8 cellular contexts compared by ENCODE assay signal in the genomic region with DNA sequence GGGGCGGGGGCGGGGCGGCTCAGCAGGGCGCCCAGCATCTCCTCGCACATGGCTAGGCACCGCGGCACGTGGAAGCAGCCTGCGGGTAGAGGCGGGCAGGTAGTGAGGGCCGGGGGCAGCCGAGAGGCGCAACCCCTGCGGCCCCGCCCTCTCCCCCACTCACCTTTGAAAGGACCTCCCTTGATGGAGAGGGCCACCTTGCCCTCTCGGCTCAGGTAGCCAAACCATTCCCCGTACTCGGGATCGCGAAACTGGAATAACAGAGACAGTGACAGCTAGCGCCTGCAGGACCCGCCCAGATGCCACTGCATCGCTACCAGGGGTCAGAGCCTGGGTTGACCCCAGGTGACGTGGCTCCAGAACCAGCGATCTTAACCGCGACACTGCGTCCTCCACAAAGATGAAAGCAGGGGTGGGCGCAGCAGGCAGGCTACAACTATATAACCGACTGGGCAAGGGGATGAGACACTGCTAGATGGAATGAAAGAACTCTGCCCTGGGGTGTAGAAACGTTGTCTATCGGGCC. TPM values are rescaled to one million over a fixed set of nuclear protein-coding genes. Genes with fewer than 3 reads are reported as not detected.
DNase-seq lines count a peak whose midpoint lies in the region; ATAC-seq and TF ChIP-seq lines count a peak whose summit lies in the region.

No MANE protein-coding gene starts in this region.

- no peak for TF ChIP-seq CTCF in endodermal cell (conservative IDR thresholded peaks at IDR 0.05)

- no peaks in the 10 kb centered on the region for H3K27me3 Mint-ChIP-seq in activated T-cell treated with anti-CD3 and anti-CD28 coated beads, Interleukin-2, amount 50 U/mL, for 4 hours (ENCODE audit: low read depth)
- H3K27me3 Mint-ChIP-seq in endodermal cell (ENCODE audit: insufficient read depth): peaks cover 1% of the 10 kb centered on the region

- H3K9ac ChIP-seq in endodermal cell (ENCODE audit: extremely low read depth, low read length, poor library complexity, severe bottlenecking): no peak overlapping the region
- H3K9ac ChIP-seq in rectal smooth muscle tissue (ENCODE audit: low read length): no peak overlapping the region

- ATAC-seq in activated T-cell treated with anti-CD3 and anti-CD28 coated beads, Interleukin-2, amount 50 U/mL, for 4 hours: peak in 1 of 2 donors; percentile 0

- H3K4me3 Mint-ChIP-seq in activated T-cell treated with anti-CD3 and anti-CD28 coated beads, Interleukin-2, amount 50 U/mL, for 4 hours: peak overlapping the region; percentile 74
- peak overlapping the region; percentile 44 for H3K4me3 Mint-ChIP-seq in endodermal cell

- no peaks in the 10 kb centered on the region for H3K9me3 Mint-ChIP-seq in activated T-cell treated with anti-CD3 and anti-CD28 coated beads, Interleukin-2, amount 50 U/mL, for 4 hours
- peaks cover 77% of the 10 kb centered on the region for H3K9me3 Mint-ChIP-seq in endodermal cell

- DNase-seq in activated T-cell treated with anti-CD3 and anti-CD28 coated beads, Interleukin-2, amount 50 U/mL, for 4 hours: no peak
- no peak for DNase-seq in activated T-cell treated with anti-CD3 and anti-CD28 coated beads, Interleukin-2, amount 50 U/mL, for 1 hour
- no peak for DNase-seq in MG63
- DNase-seq in endodermal cell: peak; percentile 75
- no peak for DNase-seq in activated CD4-positive, CD25-positive, alpha-beta regulatory T cell treated with anti-CD3 and anti-CD28 coated beads, Interleukin-2, amount 50 U/mL, for 72 hours
- no peak for DNase-seq in NCI-H2081 (lab: John Stamatoyannopoulos, UW)
- DNase-seq in activated effector memory CD4-positive, alpha-beta T cell treated with anti-CD3 and anti-CD28 coated beads, Interleukin-2, amount 50 U/mL, for 16 hours: no peak

- H3K36me3 ChIP-seq in MG63 (peaks cover 4% of the 10 kb centered on the region; the same call in 1 of the 2 replicates), endodermal cell (ENCODE audit: control insufficient read depth, insufficient read depth, low read length) (peaks cover 8% of the 10 kb centered on the region), rectal smooth muscle tissue (ENCODE audit: control insufficient read depth, insufficient read depth, low read length) (peaks cover 6% of the 10 kb centered on the region)

- WGBS in endodermal cell (ENCODE audit: insufficient coverage in 1 of 2, insufficient read length in 1 of 2), 2 experiments: 27 to 77% methylated on average over 4 to 30 of the region's 32 CpGs

- no peak overlapping the region for H3K27ac ChIP-seq in endodermal cell (ENCODE audit: low read depth, low read length)
- H3K27ac ChIP-seq in rectal smooth muscle tissue (ENCODE audit: low read depth, low read length): no peak overlapping the region

- peaks cover 9% of the 10 kb centered on the region for H3K4me1 Mint-ChIP-seq in activated T-cell treated with anti-CD3 and anti-CD28 coated beads, Interleukin-2, amount 50 U/mL, for 4 hours (ENCODE audit: low read depth)
- peaks cover 5% of the 10 kb centered on the region for H3K4me1 Mint-ChIP-seq in endodermal cell

- no peaks in the 10 kb centered on the region for H3K27me3 ChIP-seq in MG63
- no peaks in the 10 kb centered on the region for H3K27me3 ChIP-seq in endodermal cell (ENCODE audit: control insufficient read depth, insufficient read depth, low read length, poor library complexity, severe bottlenecking)
- no peaks in the 10 kb centered on the region for H3K27me3 ChIP-seq in rectal smooth muscle tissue (ENCODE audit: control insufficient read depth, insufficient read depth, low read length)

- H3K4me3 ChIP-seq in MG63 (peak overlapping the region; percentile 28), endodermal cell (ENCODE audit: low read length) (no peak overlapping the region), rectal smooth muscle tissue (ENCODE audit: low read length) (peak overlapping the region; percentile 20)

- H3K4me1 ChIP-seq in endodermal cell (ENCODE audit: control insufficient read depth, insufficient read depth, low read length) (no peaks in the 10 kb centered on the region), rectal smooth muscle tissue (ENCODE audit: control insufficient read depth, insufficient read depth, low read length) (peaks cover 7% of the 10 kb centered on the region)

- H3K9me3 ChIP-seq in MG63 (no peaks in the 10 kb centered on the region), endodermal cell (ENCODE audit: control insufficient read depth, low read length) (no peaks in the 10 kb centered on the region)

- peak overlapping the region; percentile 52 for H3K27ac Mint-ChIP-seq in endodermal cell

- no peaks in the 10 kb centered on the region for H3K36me3 Mint-ChIP-seq in activated T-cell treated with anti-CD3 and anti-CD28 coated beads, Interleukin-2, amount 50 U/mL, for 4 hours (ENCODE audit: insufficient read depth)
- peaks cover 13% of the 10 kb centered on the region for H3K36me3 Mint-ChIP-seq in endodermal cell (ENCODE audit: low read depth)

RNA-seq across cellular contexts. Expression of a gene that starts 0.6 kb away (rescaled TPM):
- total RNA-seq in activated T-cell treated with anti-CD3 and anti-CD28 coated beads, Interleukin-2, amount 50 U/mL, for 4 hours: 100 to 1,000 TPM; 190 to 224 (median 221) TPM
- 205 and 325 TPM in 2 replicates for total RNA-seq in MG63 (2014; rRNA removed; shearing (Covaris generic); ENCODE audit: low replicate concordance)
- total RNA-seq in endodermal cell: 10 to 100 TPM; 91.6 to 99.3 TPM
- polyA plus RNA-seq in endodermal cell (2013, experiment 1 of 2): 99.4 TPM
- polyA plus RNA-seq in endodermal cell (2013, experiment 2 of 2): 86.3 TPM

RNA-seq across cellular contexts. Expression of a gene that starts 9.1 kb away (rescaled TPM):
- total RNA-seq in activated T-cell treated with anti-CD3 and anti-CD28 coated beads, Interleukin-2, amount 50 U/mL, for 4 hours: 10 to 100 TPM in 1 of 3 donors, 1 to 10 TPM in 2; 6.9 to 10.4 (median 8.6) TPM
- not detected in 2 replicates for total RNA-seq in MG63 (2014; rRNA removed; shearing (Covaris generic); ENCODE audit: low replicate concordance)
- 10 to 100 TPM; 12.0 to 17.5 TPM for total RNA-seq in endodermal cell
- polyA plus RNA-seq in endodermal cell (2013, experiment 1 of 2): 9.5 TPM
- 7.5 TPM for polyA plus RNA-seq in endodermal cell (2013, experiment 2 of 2)

RNA-seq across cellular contexts. Expression of a gene that starts 9.3 kb away (rescaled TPM):
- 100 to 1,000 TPM in 2 of 3 donors, 10 to 100 TPM in 1; 96.7 to 128 (median 108) TPM for total RNA-seq in activated T-cell treated with anti-CD3 and anti-CD28 coated beads, Interleukin-2, amount 50 U/mL, for 4 hours
- 0.07 and 2.4 TPM in 2 replicates for total RNA-seq in MG63 (2014; rRNA removed; shearing (Covaris generic); ENCODE audit: low replicate concordance)
- total RNA-seq in endodermal cell: 10 to 100 TPM; 56.0 to 65.0 TPM
- polyA plus RNA-seq in endodermal cell (2013, experiment 1 of 2): 10.5 TPM
- 10.0 TPM for polyA plus RNA-seq in endodermal cell (2013, experiment 2 of 2)

RNA-seq across cellular contexts. Expression of a gene that starts 30.9 kb away (rescaled TPM):
- not detected for total RNA-seq in activated T-cell treated with anti-CD3 and anti-CD28 coated beads, Interleukin-2, amount 50 U/mL, for 4 hours
- 0.27 TPM in 1 of 2 replicates, not detected in the other for total RNA-seq in MG63 (2014; rRNA removed; shearing (Covaris generic); ENCODE audit: low replicate concordance)
- total RNA-seq in endodermal cell: not detected
- polyA plus RNA-seq in endodermal cell (2013, experiment 1 of 2): not detected
- polyA plus RNA-seq in endodermal cell (2013, experiment 2 of 2): not detected

RNA-seq across cellular contexts. Expression of a gene that starts 36.2 kb away (rescaled TPM):
- 100 to 1,000 TPM; 140 to 162 (median 150) TPM for total RNA-seq in activated T-cell treated with anti-CD3 and anti-CD28 coated beads, Interleukin-2, amount 50 U/mL, for 4 hours
- total RNA-seq in MG63 (2014; rRNA removed; shearing (Covaris generic); ENCODE audit: low replicate concordance): 7.8 and 12.8 TPM in 2 replicates
- total RNA-seq in endodermal cell: 100 to 1,000 TPM in 1 of 2 donors, 10 to 100 TPM in 1; 93.4 to 112 TPM
- 60.4 TPM for polyA plus RNA-seq in endodermal cell (2013, experiment 1 of 2)
- polyA plus RNA-seq in endodermal cell (2013, experiment 2 of 2): 63.4 TPM

Comparison
In these comparisons a context has a peak if more than half of its experiments do, and no peak if none do; other contexts are left out.
1. RNA of a gene that starts 9.3 kb away (total RNA-seq): 96.7 to 128 TPM in activated T-cell treated with anti-CD3 and anti-CD28 coated beads, Interleukin-2, amount 50 U/mL, for 4 hours and 56.0 to 65.0 TPM in endodermal cell; 0.07 to 2.4 TPM in MG63; every median in the first group is over 10 times any median in the second.